In the genomic region with DNA sequence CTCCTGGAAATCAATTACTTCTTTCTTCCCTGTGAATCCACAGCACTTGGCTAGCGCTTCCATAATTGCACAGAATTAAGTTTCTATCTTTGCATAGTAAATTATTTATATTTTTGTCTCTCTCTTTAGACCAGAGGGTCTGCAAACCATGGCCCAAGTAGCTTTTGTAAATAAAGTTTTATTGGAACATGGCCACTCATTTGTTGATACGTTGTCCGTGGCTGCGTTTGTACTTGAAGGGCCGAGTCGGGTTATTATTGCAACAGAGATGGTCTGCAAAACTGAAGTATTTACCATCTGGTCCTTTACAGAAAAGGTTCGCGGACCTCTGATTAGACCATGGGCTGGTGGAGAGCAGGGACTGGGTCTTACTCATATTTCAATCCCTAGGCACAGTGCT, we compare ENCODE assay signal across 14 cellular contexts.
DNase-seq lines count a peak whose midpoint lies in the region; TF ChIP-seq lines count a peak whose summit lies in the region.
"Had no signal": no experiment of that assay in that cellular context is flagged by ENCODE, and none has a peak within 500 bp of the region (broad histone marks: within the 10 kb centered on the region; RNA-seq: fewer than 3 reads in every experiment).

No MANE protein-coding gene starts in this region.

- H3K4me3 ChIP-seq in colonic mucosa: no peak overlapping the region
- H3K4me3 ChIP-seq in ovary: no peak overlapping the region
- no peak overlapping the region for H3K4me3 ChIP-seq in MG63
- H3K4me3 ChIP-seq: GM12878, HAP-1 had no signal

- H3K27me3 ChIP-seq in colonic mucosa (no peaks in the 10 kb centered on the region), ovary (no peaks in the 10 kb centered on the region), MG63 (no peaks in the 10 kb centered on the region)

- DNase-seq in NCI-H1092 (lab: John Stamatoyannopoulos, UW): peak; percentile 18
- DNase-seq in NCI-H774 (lab: John Stamatoyannopoulos, UW): peak; percentile 46
- no peak for DNase-seq in colonic mucosa
- no peak for DNase-seq in ovary
- DNase-seq in NCI-H1436 (lab: John Stamatoyannopoulos, UW): no peak
- no peak for DNase-seq in MG63
- DNase-seq: CD8-positive, alpha-beta T cell; GDM1; NCI-H446 had no signal

- intact Hi-C loops in colonic mucosa (cut with DNase I) (no loop called here), ovary (cut with DNase I) (no loop called here)

- 91 to 95% (median 95%) methylated on average over 8 of the region's 8 CpGs for WGBS in ovary, 3 donors

- no peak for TF ChIP-seq EP300 in ovary (IDR thresholded peaks at IDR 0.05)

- TF ChIP-seq CTCF in C4-2B (conservative IDR thresholded peaks at IDR 0.05) (no peak), colonic mucosa (IDR thresholded peaks at IDR 0.05) (no peak), ovary (IDR thresholded peaks at IDR 0.05) (no peak)

- TF ChIP-seq POLR2A in ovary (IDR thresholded peaks at IDR 0.05): no peak

- H3K9ac ChIP-seq in colonic mucosa (ENCODE audit: low read depth in 2 of 2, low read length in 2 of 2): peak overlapping the region in 1 of 2 donors; percentile 64

- H3K27ac ChIP-seq in C4-2B: peak overlapping the region; percentile 48; the same call in 1 of the 2 replicates
- peak overlapping the region; percentile 24 for H3K27ac ChIP-seq in colonic mucosa
- H3K27ac ChIP-seq in ovary: no peak overlapping the region
- H3K27ac ChIP-seq: HL-60, RWPE1 had no signal

- no peaks in the 10 kb centered on the region for H3K9me3 ChIP-seq in colonic mucosa
- peaks cover 0 to 3% of the 10 kb centered on the region in 2 donors for H3K9me3 ChIP-seq in ovary
- H3K9me3 ChIP-seq in MG63: peaks cover 19% of the 10 kb centered on the region

- H3K4me1 ChIP-seq in colonic mucosa: peaks cover 4% of the 10 kb centered on the region
- no peaks in the 10 kb centered on the region for H3K4me1 ChIP-seq in ovary (ENCODE audit: insufficient read depth)

- H3K36me3 ChIP-seq in colonic mucosa: no peaks in the 10 kb centered on the region
- no peaks in the 10 kb centered on the region for H3K36me3 ChIP-seq in ovary
- H3K36me3 ChIP-seq in MG63: no peaks in the 10 kb centered on the region
- H3K36me3 ChIP-seq: HAP-1 had no signal

Comparison
In these comparisons a context has a peak if more than half of its experiments do, and no peak if none do; other contexts are left out.
1. H3K27ac ChIP-seq: peak in C4-2B (single experiment) and colonic mucosa (single experiment); none in ovary (0 of 2).
2. DNase-seq: peak in NCI-H1092 (single experiment) and NCI-H774 (single experiment); none in colonic mucosa (single experiment), ovary (0 of 5), NCI-H1436 (single experiment) and MG63 (single experiment).